Comparison of ENCODE assay signal across 17 cellular contexts in genomic region chr12:101027200-101027599, GRCh38.
"Had no signal": no experiment of that assay in that cellular context is flagged by ENCODE, and none has a peak within 500 bp of the region (broad histone marks: within the 10 kb centered on the region; RNA-seq: fewer than 3 reads in every experiment).

No MANE protein-coding gene starts in this region.

- H3K4me3 ChIP-seq: lower lobe of right lung, pancreas, spleen, stomach, testis, upper lobe of left lung had no signal

- DNase-seq: activated CD4-positive, alpha-beta T cell treated with anti-CD3 and anti-CD28 coated beads, Interleukin-2, amount 50 U/mL, for 1 hour; activated CD8-positive, alpha-beta memory T cell treated with anti-CD3 and anti-CD28 coated beads for 24 hours; activated naive CD4-positive, alpha-beta T cell treated with anti-CD3 and anti-CD28 coated beads for 36 hours; activated naive CD8-positive, alpha-beta T cell treated with anti-CD3 and anti-CD28 coated beads, Interleukin-2, amount 50 U/mL, for 24 hours; aorta; cortex of kidney; effector CD8-positive, alpha-beta T cell; foreskin melanocyte; head of caudate nucleus; lower lobe of right lung; spleen; stimulated activated CD4-positive, alpha-beta T cell treated with anti-CD3 and anti-CD28 coated beads, Interleukin-1b, Interleukin-23, amount 100 ng/mL, for 48 hours; stomach; testis had no signal

- H3K9me3 ChIP-seq: pancreas, testis, upper lobe of left lung had no signal

- H3K36me3 ChIP-seq: lower lobe of right lung, pancreas, spleen, stomach, upper lobe of left lung had no signal

- ATAC-seq: activated naive CD8-positive, alpha-beta T cell treated with anti-CD3 and anti-CD28 coated beads, Interleukin-2, amount 50 U/mL, for 24 hours; lower lobe of right lung; pancreas; sciatic nerve had no signal

- H3K4me1 ChIP-seq: lower lobe of right lung, spleen, stomach, testis, upper lobe of left lung had no signal

- H3K27ac ChIP-seq: lower lobe of right lung, pancreas, spleen, stomach, testis, upper lobe of left lung had no signal

- H3K27me3 ChIP-seq: pancreas, spleen, stomach, testis, upper lobe of left lung had no signal
